In the genomic region with DNA sequence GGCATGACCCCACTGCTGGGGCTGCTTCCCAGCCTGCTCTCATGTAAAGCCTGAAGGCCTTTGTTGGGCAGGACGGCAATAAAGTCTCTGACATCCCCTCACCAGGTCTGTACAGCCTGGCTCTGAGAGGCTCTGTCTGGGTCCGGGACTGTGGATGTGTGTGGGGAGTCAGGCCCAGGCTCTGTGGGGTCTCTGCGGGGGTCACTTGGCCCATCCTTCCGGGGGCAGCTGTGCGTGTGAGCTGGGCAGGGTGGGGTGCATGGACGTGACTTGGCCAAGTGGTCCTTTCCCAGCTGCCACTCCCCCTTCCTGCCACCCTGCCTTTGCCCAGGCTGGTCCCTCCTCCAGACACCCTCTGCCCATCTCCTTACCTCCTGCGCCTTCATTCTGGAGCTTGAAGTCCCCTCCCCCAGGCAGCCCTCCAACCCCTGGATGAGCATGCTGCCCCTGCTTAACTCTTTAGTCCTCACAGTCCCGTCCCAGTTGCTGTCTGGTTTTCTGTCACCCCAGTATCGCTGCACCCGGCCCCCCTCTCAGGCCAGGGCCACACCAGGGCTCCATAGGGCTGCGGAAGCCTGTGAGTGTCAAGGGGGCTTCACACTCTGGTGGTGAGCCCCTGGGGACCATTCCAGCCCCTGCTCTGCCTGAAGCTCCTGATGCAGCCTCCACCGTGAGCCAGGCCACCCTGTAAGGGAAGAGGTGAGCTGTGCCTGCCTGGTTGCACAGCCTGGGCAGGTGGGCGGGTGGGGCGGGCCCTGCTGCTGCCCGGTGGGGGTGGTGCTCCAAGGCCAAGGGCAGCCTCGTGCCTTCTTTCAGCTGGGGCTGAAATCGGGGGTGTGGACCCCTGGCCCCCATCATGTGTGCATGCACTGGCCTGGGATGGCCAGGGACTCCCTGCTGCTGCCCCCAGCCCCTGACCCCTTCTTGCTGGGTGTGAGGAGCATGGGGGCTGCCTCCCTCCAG, we compare ENCODE assay signal across 2 cellular contexts.
TF ChIP-seq lines count a peak whose summit lies in the region.

No MANE protein-coding gene starts in this region.

TF ChIP-seq in SK-N-SH, 30 proteins besides CTCF, POLR2A, EP300 and RAD21:
- TF ChIP-seq MEF2A (IDR thresholded peaks at IDR 0.05; ENCODE audit: borderline replicate concordance, low read depth) (no peak), FOXJ3 (CRISPR knock-in tag; IDR thresholded peaks at IDR 0.05) (no peak), RFX5 (IDR thresholded peaks at IDR 0.05; ENCODE audit: low read length) (no peak), TEAD4 (IDR thresholded peaks at IDR 0.05; ENCODE audit: borderline replicate concordance, insufficient read depth) (no peak), GABPA (IDR thresholded peaks at IDR 0.05; ENCODE audit: low read depth) (no peak)
- TF ChIP-seq, protein P1, sequence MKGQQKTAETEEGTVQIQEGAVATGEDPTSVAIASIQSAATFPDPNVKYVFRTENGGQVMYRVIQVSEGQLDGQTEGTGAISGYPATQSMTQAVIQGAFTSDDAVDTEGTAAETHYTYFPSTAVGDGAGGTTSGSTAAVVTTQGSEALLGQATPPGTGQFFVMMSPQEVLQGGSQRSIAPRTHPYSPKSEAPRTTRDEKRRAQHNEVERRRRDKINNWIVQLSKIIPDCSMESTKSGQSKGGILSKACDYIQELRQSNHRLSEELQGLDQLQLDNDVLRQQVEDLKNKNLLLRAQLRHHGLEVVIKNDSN (IDR thresholded peaks at IDR 0.05; ENCODE audit: borderline replicate concordance, low read depth) = no peak

TF ChIP-seq in SK-N-SH treated with all-trans-retinoic acid at 6 μM for 48 hours, 23 proteins besides CTCF, POLR2A, EP300 and RAD21:
- TF ChIP-seq, protein P2, sequence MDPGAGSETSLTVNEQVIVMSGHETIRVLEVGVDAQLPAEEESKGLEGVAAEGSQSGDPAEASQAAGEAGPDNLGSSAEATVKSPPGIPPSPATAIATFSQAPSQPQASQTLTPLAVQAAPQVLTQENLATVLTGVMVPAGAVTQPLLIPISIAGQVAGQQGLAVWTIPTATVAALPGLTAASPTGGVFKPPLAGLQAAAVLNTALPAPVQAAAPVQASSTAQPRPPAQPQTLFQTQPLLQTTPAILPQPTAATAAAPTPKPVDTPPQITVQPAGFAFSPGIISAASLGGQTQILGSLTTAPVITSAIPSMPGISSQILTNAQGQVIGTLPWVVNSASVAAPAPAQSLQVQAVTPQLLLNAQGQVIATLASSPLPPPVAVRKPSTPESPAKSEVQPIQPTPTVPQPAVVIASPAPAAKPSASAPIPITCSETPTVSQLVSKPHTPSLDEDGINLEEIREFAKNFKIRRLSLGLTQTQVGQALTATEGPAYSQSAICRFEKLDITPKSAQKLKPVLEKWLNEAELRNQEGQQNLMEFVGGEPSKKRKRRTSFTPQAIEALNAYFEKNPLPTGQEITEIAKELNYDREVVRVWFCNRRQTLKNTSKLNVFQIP (CRISPR knock-in tag; IDR thresholded peaks at IDR 0.05; ENCODE audit: borderline replicate concordance, low read depth) = no peak
- no peak for TF ChIP-seq BACH2 (CRISPR knock-in tag; IDR thresholded peaks at IDR 0.05; ENCODE audit: borderline replicate concordance)
- TF ChIP-seq ZNF565 (CRISPR knock-in tag; conservative IDR thresholded peaks at IDR 0.05; ENCODE audit: low read depth) = no peak
- TF ChIP-seq, protein P3, sequence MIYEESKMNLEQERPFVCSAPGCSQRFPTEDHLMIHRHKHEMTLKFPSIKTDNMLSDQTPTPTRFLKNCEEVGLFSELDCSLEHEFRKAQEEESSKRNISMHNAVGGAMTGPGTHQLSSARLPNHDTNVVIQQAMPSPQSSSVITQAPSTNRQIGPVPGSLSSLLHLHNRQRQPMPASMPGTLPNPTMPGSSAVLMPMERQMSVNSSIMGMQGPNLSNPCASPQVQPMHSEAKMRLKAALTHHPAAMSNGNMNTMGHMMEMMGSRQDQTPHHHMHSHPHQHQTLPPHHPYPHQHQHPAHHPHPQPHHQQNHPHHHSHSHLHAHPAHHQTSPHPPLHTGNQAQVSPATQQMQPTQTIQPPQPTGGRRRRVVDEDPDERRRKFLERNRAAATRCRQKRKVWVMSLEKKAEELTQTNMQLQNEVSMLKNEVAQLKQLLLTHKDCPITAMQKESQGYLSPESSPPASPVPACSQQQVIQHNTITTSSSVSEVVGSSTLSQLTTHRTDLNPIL (CRISPR knock-in tag; IDR thresholded peaks at IDR 0.05; ENCODE audit: low read depth) = no peak
- no peak for TF ChIP-seq CSRNP3 (CRISPR knock-in tag; IDR thresholded peaks at IDR 0.05)
- no peak for TF ChIP-seq ESRRG (CRISPR knock-in tag; IDR thresholded peaks at IDR 0.05)
- TF ChIP-seq PATZ1 (CRISPR knock-in tag; IDR thresholded peaks at IDR 0.05; ENCODE audit: borderline replicate concordance) = no peak
- TF ChIP-seq ZNF70 (CRISPR knock-in tag; IDR thresholded peaks at IDR 0.05) = no peak
- TF ChIP-seq OSR1 (CRISPR knock-in tag; IDR thresholded peaks at IDR 0.05) = no peak
- TF ChIP-seq RARB (CRISPR knock-in tag; IDR thresholded peaks at IDR 0.05) = no peak
- no peak for TF ChIP-seq TOX (CRISPR knock-in tag; IDR thresholded peaks at IDR 0.05; ENCODE audit: borderline replicate concordance)
- no peak for TF ChIP-seq ZC3H10 (CRISPR knock-in tag; IDR thresholded peaks at IDR 0.05)
- no peak for TF ChIP-seq ISL1 (CRISPR knock-in tag; IDR thresholded peaks at IDR 0.05)
- TF ChIP-seq ZFP30 (CRISPR knock-in tag; IDR thresholded peaks at IDR 0.05) = no peak
- no peak for TF ChIP-seq GLIS3 (CRISPR knock-in tag; IDR thresholded peaks at IDR 0.05)
- no peak for TF ChIP-seq PPARA (CRISPR knock-in tag; IDR thresholded peaks at IDR 0.05; ENCODE audit: borderline replicate concordance)
- no peak for TF ChIP-seq SNAI2 (CRISPR knock-in tag; IDR thresholded peaks at IDR 0.05)
- TF ChIP-seq ZNF8 (CRISPR knock-in tag; IDR thresholded peaks at IDR 0.05) = no peak
